8 cellular contexts compared by ENCODE assay signal in the genomic region with DNA sequence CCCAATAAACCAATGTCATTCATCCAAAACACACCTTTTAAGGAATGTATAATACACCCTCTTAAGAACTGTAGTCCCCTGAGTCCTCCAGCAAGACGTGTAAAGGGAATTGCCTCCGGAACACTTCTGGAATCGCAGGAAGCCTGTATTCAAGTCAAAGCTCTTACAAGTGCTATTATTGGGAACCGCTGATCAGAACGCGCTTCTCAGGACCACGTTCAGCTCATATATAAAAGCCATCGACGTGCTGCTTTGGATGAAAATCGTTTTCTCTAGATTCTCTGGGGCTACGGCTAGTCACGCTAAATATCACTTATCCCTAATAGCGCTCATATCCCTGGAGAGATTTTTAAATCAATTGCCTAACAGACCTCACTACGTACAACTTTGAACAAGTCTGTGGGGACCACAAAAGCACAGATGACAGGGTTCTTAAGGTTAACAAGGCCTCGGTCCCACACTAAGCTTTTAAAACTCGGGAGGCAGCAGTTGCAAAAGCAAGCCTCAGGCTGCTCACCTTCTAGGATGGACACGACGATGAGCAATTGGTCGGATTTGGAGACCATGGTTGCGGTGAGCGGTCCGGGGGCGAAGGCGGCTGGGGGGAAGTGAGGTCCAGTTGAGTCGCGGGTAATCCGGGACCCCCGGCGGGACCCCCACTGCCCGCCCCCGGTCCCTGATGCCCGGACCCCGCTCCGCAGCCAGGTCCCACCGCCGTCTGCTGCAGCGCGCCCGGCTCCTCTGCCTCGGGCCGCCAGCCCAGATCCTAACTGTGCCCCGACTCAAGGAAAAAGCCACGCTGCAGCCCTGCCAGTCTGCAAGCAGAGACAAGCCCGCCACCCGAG. TPM values are rescaled to one million over a fixed set of nuclear protein-coding genes. Genes with fewer than 3 reads are reported as not detected.
DNase-seq lines count a peak whose midpoint lies in the region; ATAC-seq and TF ChIP-seq lines count a peak whose summit lies in the region.

No MANE protein-coding gene starts in this region.

- no peaks in the 10 kb centered on the region for H3K27me3 ChIP-seq in effector memory CD4-positive, alpha-beta T cell (replicated peaks; ENCODE audit: control insufficient read depth, insufficient read depth, low read length, poor library complexity, severe bottlenecking)
- H3K27me3 ChIP-seq in lung (ENCODE audit: control insufficient read depth, insufficient read depth) (no peaks in the 10 kb centered on the region), transverse colon (no peaks in the 10 kb centered on the region)

- peaks cover 2% of the 10 kb centered on the region for H3K36me3 ChIP-seq in effector memory CD4-positive, alpha-beta T cell (ENCODE audit: control insufficient read depth, insufficient read depth, low read length)
- H3K36me3 ChIP-seq in lung (ENCODE audit: control insufficient read depth in 2 of 2, insufficient read depth in 2 of 2, low read length in 2 of 2) (no peaks in the 10 kb centered on the region), transverse colon (peaks cover 0 to 7% (median 0%) of the 10 kb centered on the region in 4 donors)

- no peak for TF ChIP-seq EP300 in transverse colon (IDR thresholded peaks at IDR 0.05; ENCODE audit: low read depth)

- H3K27ac ChIP-seq in effector memory CD4-positive, alpha-beta T cell (ENCODE audit: insufficient read depth, low read length, poor library complexity, severe bottlenecking): peak overlapping the region; percentile 95
- H3K27ac ChIP-seq in lung (ENCODE audit: low read depth in 1 of 2, low read length in 1 of 2): peak overlapping the region; percentile 83 to 99
- peak overlapping the region; percentile 93 to 95 (median 94) for H3K27ac ChIP-seq in transverse colon

- peaks cover 6% of the 10 kb centered on the region for H3K4me1 ChIP-seq in effector memory CD4-positive, alpha-beta T cell (ENCODE audit: control insufficient read depth, insufficient read depth, low read length, poor library complexity, severe bottlenecking)
- H3K4me1 ChIP-seq in lung (ENCODE audit: control insufficient read depth in 2 of 2, insufficient read depth in 2 of 2, low read length in 2 of 2) (peaks cover 0 to 17% of the 10 kb centered on the region in 2 donors), transverse colon (peaks cover 3 to 27% (median 18%) of the 10 kb centered on the region in 4 donors)

- DNase-seq in COLO668 (lab: John Stamatoyannopoulos, UW; ENCODE audit: unreplicated experiment) (peak; percentile 14), RKO (ENCODE audit: low spot score) (peak; percentile 66), lung (ENCODE audit: low spot score) (no peak), transverse colon (no peak), amniotic stem cell (lab: John Stamatoyannopoulos, UW) (no peak)
- DNase-seq in effector memory CD4-positive, alpha-beta T cell: peak in 1 of 3 donors; percentile 8

- WGBS in lung, 2 donors: 0 to 1% methylated on average over 42 to 45 of the region's 45 CpGs
- 0 to 1% methylated on average over 13 to 29 of the region's 45 CpGs for WGBS in transverse colon (ENCODE audit: low coverage in 1 of 2), 2 donors

- no peak for TF ChIP-seq CTCF in lung (IDR thresholded peaks at IDR 0.05; ENCODE audit: control extremely low read depth, extremely low read depth)
- no peak for TF ChIP-seq CTCF in transverse colon (IDR thresholded peaks at IDR 0.05)

- H3K4me3 ChIP-seq in effector memory CD4-positive, alpha-beta T cell (ENCODE audit: insufficient read depth, low read depth, low read length, poor library complexity, severe bottlenecking): peak overlapping the region; percentile 76
- H3K4me3 ChIP-seq in lung (peak overlapping the region; percentile 97), transverse colon (peak overlapping the region; percentile 63 to 86 (median 83))

- H3K9me3 ChIP-seq in effector memory CD4-positive, alpha-beta T cell (ENCODE audit: control insufficient read depth, low read length): no peaks in the 10 kb centered on the region
- no peaks in the 10 kb centered on the region for H3K9me3 ChIP-seq in lung (ENCODE audit: control insufficient read depth in 2 of 2, insufficient read depth in 1 of 2, low read length in 1 of 2)
- H3K9me3 ChIP-seq in transverse colon: no peaks in the 10 kb centered on the region

- intact Hi-C loops in transverse colon (cut with DNase I; ENCODE audit: low total_unique reads): loop anchor here (5.0 kb wide), 1 partner anchor 90 kb away; a partner anchor contains a TSS

- no peak for TF ChIP-seq POLR2A in transverse colon (IDR thresholded peaks at IDR 0.05)

- peak; percentile 8 for ATAC-seq in GM19025 (IDR thresholded peaks at IDR 0.05; ENCODE audit: low read depth, unreplicated experiment)
- peak; percentile 22 for ATAC-seq in HG03135 (IDR thresholded peaks at IDR 0.05; ENCODE audit: unreplicated experiment)
- ATAC-seq in lung (ENCODE audit: insufficient read depth, low FRiP score): peak; percentile 3

- in situ Hi-C loops in transverse colon (cut with MboI; ENCODE audit: low pct_ligation_motif_present in 1 of 4, low pct_unique_long_range_greater_than_20kb in 1 of 4, low sequenced_read_pairs in 3 of 4): loop anchor here in 1 of 4 donors (25.0 kb wide), 1 partner anchor 190 kb away; no protein-coding TSS in a partner anchor

RNA-seq across cellular contexts. Expression of a gene that starts 0.5 kb away (rescaled TPM):
- total RNA-seq in lung: 10 to 100 TPM; 20.0 to 29.6 TPM
- 1 to 10 TPM; 5.0 to 5.2 TPM for polyA plus RNA-seq in lung
- 10 to 100 TPM in 3 of 4 donors, 1 to 10 TPM in 1; 7.6 to 24.3 (median 18.2) TPM for total RNA-seq in transverse colon

Comparison
In these comparisons a context has a peak if more than half of its experiments do, and no peak if none do; other contexts are left out.
1. DNase-seq: peak in COLO668 (single experiment) and RKO (single experiment); none in lung (single experiment), transverse colon (single experiment) and amniotic stem cell (single experiment).
2. Peak in every context shown above with its lines, with median percentiles within 50 percentile points of each other: ATAC-seq, H3K27ac ChIP-seq and H3K4me3 ChIP-seq.